Comparison of ENCODE assay signal across 8 cellular contexts in the genomic region with DNA sequence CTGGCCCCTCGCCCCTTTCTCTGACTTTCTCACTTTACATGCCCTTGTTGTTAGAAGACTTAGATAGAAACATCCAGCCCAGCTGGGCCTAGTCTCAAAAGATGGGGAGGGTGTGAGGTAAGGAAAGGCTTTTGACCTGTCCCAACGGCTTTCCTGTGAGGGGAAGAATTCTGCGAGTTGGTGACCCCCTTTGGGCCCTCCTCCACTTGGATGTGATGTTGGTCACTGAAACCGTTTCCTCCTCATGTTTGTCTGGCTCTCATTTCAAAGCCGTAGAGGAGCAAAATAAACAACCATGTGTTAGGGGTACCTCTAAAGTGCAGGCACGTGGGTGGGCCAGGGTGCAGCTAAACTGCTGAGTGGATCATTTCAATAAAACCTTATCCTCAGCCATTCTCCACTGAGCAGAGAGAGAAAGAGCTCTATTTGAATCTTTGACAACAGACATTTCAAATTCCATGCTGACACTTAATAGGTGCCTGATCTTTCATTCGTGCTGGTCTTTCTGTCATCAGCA.
DNase-seq lines count a peak whose midpoint lies in the region; ATAC-seq and TF ChIP-seq lines count a peak whose summit lies in the region.

No MANE protein-coding gene starts in this region.

- no peak for ATAC-seq in HG02840 (IDR thresholded peaks at IDR 0.05; ENCODE audit: low FRiP score, unreplicated experiment)
- no peak for ATAC-seq in HG03175 (IDR thresholded peaks at IDR 0.05; ENCODE audit: unreplicated experiment)

- peaks cover 17% of the 10 kb centered on the region for H4K20me1 ChIP-seq in Loucy (ENCODE audit: insufficient read depth, low read length, poor library complexity, severe bottlenecking)

- H3K27ac ChIP-seq in ACC112 (ENCODE audit: low read depth, low read length) (peak overlapping the region; percentile 81), muscle layer of duodenum (ENCODE audit: low read length) (peak overlapping the region; percentile 96)

- H3K27me3 ChIP-seq in ACC112 (ENCODE audit: insufficient read depth, low read length) (no peaks in the 10 kb centered on the region), Loucy (ENCODE audit: insufficient read depth, low read length, poor library complexity, severe bottlenecking) (no peaks in the 10 kb centered on the region), muscle layer of duodenum (ENCODE audit: low read depth, low read length) (no peaks in the 10 kb centered on the region)

- TF ChIP-seq CTCF in Loucy (conservative IDR thresholded peaks at IDR 0.05; ENCODE audit: low read length): no peak
- no peak for TF ChIP-seq CTCF in cardiac fibroblast (IDR thresholded peaks at IDR 0.05; ENCODE audit: low read depth, low read length)

- H3K9me3 ChIP-seq in Loucy (ENCODE audit: insufficient read depth, low read depth, low read length) (no peaks in the 10 kb centered on the region), muscle layer of duodenum (ENCODE audit: control insufficient read depth in 1 of 2, low read length in 2 of 2) (no peaks in the 10 kb centered on the region)

- no peaks in the 10 kb centered on the region for H3K9me2 ChIP-seq in Loucy (replicated peaks; ENCODE audit: low read depth, low read length)

- no peaks in the 10 kb centered on the region for H3K36me3 ChIP-seq in ACC112 (ENCODE audit: insufficient read depth, low read length)
- no peaks in the 10 kb centered on the region for H3K36me3 ChIP-seq in Loucy (ENCODE audit: insufficient read depth, low read length)
- H3K36me3 ChIP-seq in muscle layer of duodenum (ENCODE audit: control insufficient read depth in 1 of 2, insufficient read depth in 2 of 2, low read length in 2 of 2): no peaks in the 10 kb centered on the region

- peak overlapping the region; percentile 75 for H3K4me3 ChIP-seq in ACC112 (ENCODE audit: low read depth, low read length)
- H3K4me3 ChIP-seq in Loucy (ENCODE audit: low read length, poor library complexity, severe bottlenecking): peak overlapping the region; percentile 89
- peak overlapping the region; percentile 41 to 57 for H3K4me3 ChIP-seq in cardiac fibroblast (replicated peaks in 1 of 2; ENCODE audit: low read depth in 2 of 2, low read length in 2 of 2)
- H3K4me3 ChIP-seq in muscle layer of duodenum (ENCODE audit: low read depth in 1 of 2, low read length in 2 of 2): peak overlapping the region; percentile 62 to 63

- peak overlapping the region; percentile 98 for H3K4me2 ChIP-seq in Loucy (ENCODE audit: low read depth, low read length, poor library complexity, severe bottlenecking)

- peak overlapping the region; percentile 33 for H2AFZ ChIP-seq in ACC112 (ENCODE audit: low read length, unreplicated experiment)
- H2AFZ ChIP-seq in Loucy (ENCODE audit: low read length): peak overlapping the region; percentile 97

- H3K4me1 ChIP-seq in ACC112 (ENCODE audit: control insufficient read depth, insufficient read depth, low read length, unreplicated experiment): peaks cover 16% of the 10 kb centered on the region
- H3K4me1 ChIP-seq in Loucy (ENCODE audit: insufficient read depth, low read length, poor library complexity, severe bottlenecking): peaks cover 44% of the 10 kb centered on the region
- H3K4me1 ChIP-seq in muscle layer of duodenum (ENCODE audit: control insufficient read depth in 1 of 2, insufficient read depth in 2 of 2, low read length in 2 of 2): peaks cover 3 to 21% of the 10 kb centered on the region in 2 donors

- peaks cover 35% of the 10 kb centered on the region for H3K79me2 ChIP-seq in ACC112 (ENCODE audit: control insufficient read depth, insufficient read depth, low read length, unreplicated experiment)
- peaks cover 37% of the 10 kb centered on the region for H3K79me2 ChIP-seq in Loucy (ENCODE audit: insufficient read depth, low read length)

- no peaks in the 10 kb centered on the region for H3F3A ChIP-seq in Loucy (ENCODE audit: low read depth)

- peak overlapping the region; percentile 92 for H3K9ac ChIP-seq in Loucy (ENCODE audit: low read depth, low read length, poor library complexity, severe bottlenecking)

- DNase-seq in cardiac fibroblast (ENCODE audit: low read depth in 2 of 2): no peak
- DNase-seq in DMS114 treated with DMSO at 0.1 percent for 48 hours (lab: John Stamatoyannopoulos, UW; ENCODE audit: unreplicated experiment): no peak
- no peak for DNase-seq in cerebellar nuclear complex (lab: John Stamatoyannopoulos, UW)
